Comparison of ENCODE assay signal across 2 cellular contexts in the genomic region with DNA sequence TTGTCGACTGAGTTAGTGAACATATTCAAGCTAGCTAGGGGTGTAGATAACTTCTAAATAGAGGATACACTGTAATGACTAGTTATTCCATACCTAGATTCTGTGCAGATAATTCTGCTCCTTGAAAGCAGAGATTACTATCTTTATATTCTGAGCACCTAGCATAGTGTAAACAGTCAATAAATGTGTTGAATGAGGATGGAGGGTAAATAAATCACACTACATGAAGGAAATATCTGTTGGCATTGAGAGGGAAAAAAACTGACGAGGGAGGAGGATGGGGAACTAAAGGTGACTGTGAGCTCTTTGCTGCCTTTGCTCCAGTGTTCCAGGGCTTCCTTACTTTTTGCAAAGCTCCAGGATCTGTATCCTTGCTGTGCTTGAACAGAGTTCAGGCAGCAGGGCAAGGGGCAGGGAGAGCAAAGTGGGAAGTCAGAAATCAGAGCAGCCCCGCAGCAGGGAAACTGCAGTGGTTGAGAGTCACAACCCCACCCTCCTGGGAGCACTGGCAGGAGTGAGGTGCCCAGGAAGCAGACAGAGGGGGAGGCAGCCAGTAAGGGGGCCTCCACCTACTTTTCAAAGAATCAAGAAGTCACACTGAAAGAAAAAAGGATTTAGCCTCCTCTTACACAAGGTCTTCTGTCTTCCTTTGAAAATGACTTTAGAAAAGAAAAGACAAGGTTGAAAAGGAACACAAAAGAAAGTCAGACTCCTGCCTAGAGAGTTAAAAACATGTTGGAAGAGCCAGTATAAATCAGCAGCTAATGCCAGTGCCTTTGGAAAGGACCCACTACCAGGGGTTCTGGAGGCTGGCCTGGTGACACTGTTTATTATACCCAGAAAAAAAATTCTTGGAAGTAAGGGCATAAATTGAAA.
TF ChIP-seq lines count a peak whose summit lies in the region.

No MANE protein-coding gene starts in this region.

TF ChIP-seq in IMR-90, 13 proteins besides CTCF, POLR2A, EP300 and RAD21:
- TF ChIP-seq FOS (IDR thresholded peaks at IDR 0.05; ENCODE audit: low read depth, low read length) = no peak
- TF ChIP-seq MAFK (IDR thresholded peaks at IDR 0.05; ENCODE audit: low read depth, low read length) = no peak
- no peak for TF ChIP-seq RFX5 (IDR thresholded peaks at IDR 0.05; ENCODE audit: low read depth, low read length)
- no peak for TF ChIP-seq CEBPB (IDR thresholded peaks at IDR 0.05; ENCODE audit: low read depth, low read length)
- TF ChIP-seq, protein P1, sequence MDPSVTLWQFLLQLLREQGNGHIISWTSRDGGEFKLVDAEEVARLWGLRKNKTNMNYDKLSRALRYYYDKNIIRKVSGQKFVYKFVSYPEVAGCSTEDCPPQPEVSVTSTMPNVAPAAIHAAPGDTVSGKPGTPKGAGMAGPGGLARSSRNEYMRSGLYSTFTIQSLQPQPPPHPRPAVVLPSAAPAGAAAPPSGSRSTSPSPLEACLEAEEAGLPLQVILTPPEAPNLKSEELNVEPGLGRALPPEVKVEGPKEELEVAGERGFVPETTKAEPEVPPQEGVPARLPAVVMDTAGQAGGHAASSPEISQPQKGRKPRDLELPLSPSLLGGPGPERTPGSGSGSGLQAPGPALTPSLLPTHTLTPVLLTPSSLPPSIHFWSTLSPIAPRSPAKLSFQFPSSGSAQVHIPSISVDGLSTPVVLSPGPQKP (IDR thresholded peaks at IDR 0.05; ENCODE audit: borderline replicate concordance, low read depth, low read length) = no peak
- TF ChIP-seq BHLHE40 (IDR thresholded peaks at IDR 0.05; ENCODE audit: low read depth, low read length) = no peak
- no peak for TF ChIP-seq MAZ (IDR thresholded peaks at IDR 0.05; ENCODE audit: borderline replicate concordance, low read depth, low read length)
- no peak for TF ChIP-seq MXI1 (IDR thresholded peaks at IDR 0.05; ENCODE audit: borderline replicate concordance, low read depth, low read length)
- no peak for TF ChIP-seq NFE2L2 (IDR thresholded peaks at IDR 0.05; ENCODE audit: low read depth, low read length)
- no peak for TF ChIP-seq CHD1 (IDR thresholded peaks at IDR 0.05; ENCODE audit: low read depth, low read length)
- TF ChIP-seq, protein P2, sequence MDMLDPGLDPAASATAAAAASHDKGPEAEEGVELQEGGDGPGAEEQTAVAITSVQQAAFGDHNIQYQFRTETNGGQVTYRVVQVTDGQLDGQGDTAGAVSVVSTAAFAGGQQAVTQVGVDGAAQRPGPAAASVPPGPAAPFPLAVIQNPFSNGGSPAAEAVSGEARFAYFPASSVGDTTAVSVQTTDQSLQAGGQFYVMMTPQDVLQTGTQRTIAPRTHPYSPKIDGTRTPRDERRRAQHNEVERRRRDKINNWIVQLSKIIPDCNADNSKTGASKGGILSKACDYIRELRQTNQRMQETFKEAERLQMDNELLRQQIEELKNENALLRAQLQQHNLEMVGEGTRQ (IDR thresholded peaks at IDR 0.05; ENCODE audit: low read depth, low read length) = no peak
- no peak for TF ChIP-seq SMC3 (IDR thresholded peaks at IDR 0.05; ENCODE audit: low read depth, low read length)
- no peak for TF ChIP-seq RCOR1 (IDR thresholded peaks at IDR 0.05; ENCODE audit: insufficient replicate concordance, low read length)

TF ChIP-seq in K562, 482 proteins besides CTCF, POLR2A, EP300 and RAD21:
- TF ChIP-seq HDAC3 (IDR thresholded peaks at IDR 0.05; ENCODE audit: borderline replicate concordance, partially characterized antibody) (no peak), ARID2 (IDR thresholded peaks at IDR 0.05) (no peak), MXI1 (IDR thresholded peaks at IDR 0.05; ENCODE audit: low read depth, low read length) (no peak), SMARCB1 (IDR thresholded peaks at IDR 0.05; ENCODE audit: insufficient read length, low read depth) (no peak), SNIP1 (IDR thresholded peaks at IDR 0.05; ENCODE audit: low read depth) (no peak), CHD4 (IDR thresholded peaks at IDR 0.05; ENCODE audit: insufficient read depth, insufficient replicate concordance, low read depth, low read length, poor library complexity, severe bottlenecking) (no peak), ZNF239 (CRISPR knock-in tag; IDR thresholded peaks at IDR 0.05) (no peak), ZNF274 (IDR thresholded peaks at IDR 0.05; ENCODE audit: borderline replicate concordance, low read depth, low read length) (no peak), RBM25 (IDR thresholded peaks at IDR 0.05; ENCODE audit: low read depth, low read length, severe bottlenecking) (no peak), MIER1 (IDR thresholded peaks at IDR 0.05; ENCODE audit: low read depth) (no peak), WHSC1 (IDR thresholded peaks at IDR 0.05; ENCODE audit: low read length) (no peak), STAT5B (CRISPR knock-in tag; IDR thresholded peaks at IDR 0.05) (no peak), CXXC5 (CRISPR knock-in tag; IDR thresholded peaks at IDR 0.05) (no peak)
- TF ChIP-seq, protein P3, sequence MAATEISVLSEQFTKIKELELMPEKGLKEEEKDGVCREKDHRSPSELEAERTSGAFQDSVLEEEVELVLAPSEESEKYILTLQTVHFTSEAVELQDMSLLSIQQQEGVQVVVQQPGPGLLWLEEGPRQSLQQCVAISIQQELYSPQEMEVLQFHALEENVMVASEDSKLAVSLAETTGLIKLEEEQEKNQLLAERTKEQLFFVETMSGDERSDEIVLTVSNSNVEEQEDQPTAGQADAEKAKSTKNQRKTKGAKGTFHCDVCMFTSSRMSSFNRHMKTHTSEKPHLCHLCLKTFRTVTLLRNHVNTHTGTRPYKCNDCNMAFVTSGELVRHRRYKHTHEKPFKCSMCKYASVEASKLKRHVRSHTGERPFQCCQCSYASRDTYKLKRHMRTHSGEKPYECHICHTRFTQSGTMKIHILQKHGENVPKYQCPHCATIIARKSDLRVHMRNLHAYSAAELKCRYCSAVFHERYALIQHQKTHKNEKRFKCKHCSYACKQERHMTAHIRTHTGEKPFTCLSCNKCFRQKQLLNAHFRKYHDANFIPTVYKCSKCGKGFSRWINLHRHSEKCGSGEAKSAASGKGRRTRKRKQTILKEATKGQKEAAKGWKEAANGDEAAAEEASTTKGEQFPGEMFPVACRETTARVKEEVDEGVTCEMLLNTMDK (IDR thresholded peaks at IDR 0.05; ENCODE audit: borderline replicate concordance, insufficient read depth, low read depth, low read length, poor library complexity, severe bottlenecking) = no peak
- TF ChIP-seq, protein P4, sequence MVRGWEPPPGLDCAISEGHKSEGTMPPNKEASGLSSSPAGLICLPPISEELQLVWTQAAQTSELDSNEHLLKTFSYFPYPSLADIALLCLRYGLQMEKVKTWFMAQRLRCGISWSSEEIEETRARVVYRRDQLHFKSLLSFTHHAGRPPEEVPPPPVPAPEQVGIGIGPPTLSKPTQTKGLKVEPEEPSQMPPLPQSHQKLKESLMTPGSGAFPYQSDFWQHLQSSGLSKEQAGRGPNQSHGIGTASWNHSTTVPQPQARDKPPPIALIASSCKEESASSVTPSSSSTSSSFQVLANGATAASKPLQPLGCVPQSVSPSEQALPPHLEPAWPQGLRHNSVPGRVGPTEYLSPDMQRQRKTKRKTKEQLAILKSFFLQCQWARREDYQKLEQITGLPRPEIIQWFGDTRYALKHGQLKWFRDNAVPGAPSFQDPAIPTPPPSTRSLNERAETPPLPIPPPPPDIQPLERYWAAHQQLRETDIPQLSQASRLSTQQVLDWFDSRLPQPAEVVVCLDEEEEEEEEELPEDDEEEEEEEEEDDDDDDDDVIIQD (CRISPR knock-in tag; IDR thresholded peaks at IDR 0.05) = no peak
- TF ChIP-seq, protein P5, sequence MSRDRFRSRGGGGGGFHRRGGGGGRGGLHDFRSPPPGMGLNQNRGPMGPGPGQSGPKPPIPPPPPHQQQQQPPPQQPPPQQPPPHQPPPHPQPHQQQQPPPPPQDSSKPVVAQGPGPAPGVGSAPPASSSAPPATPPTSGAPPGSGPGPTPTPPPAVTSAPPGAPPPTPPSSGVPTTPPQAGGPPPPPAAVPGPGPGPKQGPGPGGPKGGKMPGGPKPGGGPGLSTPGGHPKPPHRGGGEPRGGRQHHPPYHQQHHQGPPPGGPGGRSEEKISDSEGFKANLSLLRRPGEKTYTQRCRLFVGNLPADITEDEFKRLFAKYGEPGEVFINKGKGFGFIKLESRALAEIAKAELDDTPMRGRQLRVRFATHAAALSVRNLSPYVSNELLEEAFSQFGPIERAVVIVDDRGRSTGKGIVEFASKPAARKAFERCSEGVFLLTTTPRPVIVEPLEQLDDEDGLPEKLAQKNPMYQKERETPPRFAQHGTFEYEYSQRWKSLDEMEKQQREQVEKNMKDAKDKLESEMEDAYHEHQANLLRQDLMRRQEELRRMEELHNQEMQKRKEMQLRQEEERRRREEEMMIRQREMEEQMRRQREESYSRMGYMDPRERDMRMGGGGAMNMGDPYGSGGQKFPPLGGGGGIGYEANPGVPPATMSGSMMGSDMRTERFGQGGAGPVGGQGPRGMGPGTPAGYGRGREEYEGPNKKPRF (IDR thresholded peaks at IDR 0.05; ENCODE audit: low read depth, low read length) = no peak
- TF ChIP-seq, protein P6, sequence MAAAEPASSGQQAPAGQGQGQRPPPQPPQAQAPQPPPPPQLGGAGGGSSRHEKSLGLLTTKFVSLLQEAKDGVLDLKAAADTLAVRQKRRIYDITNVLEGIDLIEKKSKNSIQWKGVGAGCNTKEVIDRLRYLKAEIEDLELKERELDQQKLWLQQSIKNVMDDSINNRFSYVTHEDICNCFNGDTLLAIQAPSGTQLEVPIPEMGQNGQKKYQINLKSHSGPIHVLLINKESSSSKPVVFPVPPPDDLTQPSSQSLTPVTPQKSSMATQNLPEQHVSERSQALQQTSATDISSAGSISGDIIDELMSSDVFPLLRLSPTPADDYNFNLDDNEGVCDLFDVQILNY (CRISPR knock-in tag; IDR thresholded peaks at IDR 0.05) = no peak
- TF ChIP-seq, protein P7, sequence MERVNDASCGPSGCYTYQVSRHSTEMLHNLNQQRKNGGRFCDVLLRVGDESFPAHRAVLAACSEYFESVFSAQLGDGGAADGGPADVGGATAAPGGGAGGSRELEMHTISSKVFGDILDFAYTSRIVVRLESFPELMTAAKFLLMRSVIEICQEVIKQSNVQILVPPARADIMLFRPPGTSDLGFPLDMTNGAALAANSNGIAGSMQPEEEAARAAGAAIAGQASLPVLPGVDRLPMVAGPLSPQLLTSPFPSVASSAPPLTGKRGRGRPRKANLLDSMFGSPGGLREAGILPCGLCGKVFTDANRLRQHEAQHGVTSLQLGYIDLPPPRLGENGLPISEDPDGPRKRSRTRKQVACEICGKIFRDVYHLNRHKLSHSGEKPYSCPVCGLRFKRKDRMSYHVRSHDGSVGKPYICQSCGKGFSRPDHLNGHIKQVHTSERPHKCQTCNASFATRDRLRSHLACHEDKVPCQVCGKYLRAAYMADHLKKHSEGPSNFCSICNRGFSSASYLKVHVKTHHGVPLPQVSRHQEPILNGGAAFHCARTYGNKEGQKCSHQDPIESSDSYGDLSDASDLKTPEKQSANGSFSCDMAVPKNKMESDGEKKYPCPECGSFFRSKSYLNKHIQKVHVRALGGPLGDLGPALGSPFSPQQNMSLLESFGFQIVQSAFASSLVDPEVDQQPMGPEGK (CRISPR knock-in tag; IDR thresholded peaks at IDR 0.05; ENCODE audit: borderline replicate concordance) = no peak
